In genomic region chr1:90835661-90836344, GRCh38 we compare ENCODE assay signal across 10 cellular contexts.
A peak's percentile ranks its signal among the peaks of the same experiment; 100 is the strongest.
DNase-seq lines count a peak whose midpoint lies in the region; ATAC-seq and TF ChIP-seq lines count a peak whose summit lies in the region.
"Had no signal": no experiment of that assay in that cellular context is flagged by ENCODE, and none has a peak within 500 bp of the region (broad histone marks: within the 10 kb centered on the region; RNA-seq: fewer than 3 reads in every experiment).

No MANE protein-coding gene starts in this region.

- POLR2A ChIA-PET in MCF 10A (lab: Yijun Ruan, JAX), result interaction anchor here (0.8 kb wide), 1 partner anchor 16 kb away, joined by 3 read pairs; no protein-coding TSS in a partner anchor
- POLR2A ChIA-PET in GM10248 (lab: Yijun Ruan, JAX), result no interaction called here

- H3K79me2 ChIP-seq in neural progenitor cell (ENCODE audit: low read depth), result no peaks in the 10 kb centered on the region

- H3K36me3 ChIP-seq in breast epithelium, result no peaks in the 10 kb centered on the region
- H3K36me3 ChIP-seq in left ventricle myocardium inferior, result no peaks in the 10 kb centered on the region
- no peaks in the 10 kb centered on the region for H3K36me3 ChIP-seq in neural progenitor cell
- no peaks in the 10 kb centered on the region for H3K36me3 ChIP-seq in aorta (ENCODE audit: control insufficient read depth in 1 of 2, insufficient read depth in 2 of 2, low read length in 1 of 2)

- H3K4me3 Mint-ChIP-seq in MCF 10A (ENCODE audit: unreplicated experiment) (no peak overlapping the region), neural progenitor cell (no peak overlapping the region)
- H3K4me3 Mint-ChIP-seq: activated CD4-positive, alpha-beta memory T cell treated with anti-CD3 and anti-CD28 coated beads for 36 hours had no signal

- peak overlapping the region; percentile 79 for H3K4me2 ChIP-seq in neural progenitor cell

- no peak overlapping the region for H3K9ac ChIP-seq in neural progenitor cell

- H3K9me3 ChIP-seq in breast epithelium, result no peaks in the 10 kb centered on the region
- no peaks in the 10 kb centered on the region for H3K9me3 ChIP-seq in left ventricle myocardium inferior (replicated peaks)
- no peaks in the 10 kb centered on the region for H3K9me3 ChIP-seq in neural progenitor cell (ENCODE audit: low read depth)
- H3K9me3 ChIP-seq in aorta (ENCODE audit: control insufficient read depth, low read length), result peaks cover 3% of the 10 kb centered on the region

- TF ChIP-seq POLR2A in breast epithelium (IDR thresholded peaks at IDR 0.05) (no peak), erythroblast (IDR thresholded peaks at IDR 0.05; ENCODE audit: low read length) (no peak)

- DNase-seq in breast epithelium (ENCODE audit: low spot score in 2 of 2) (no peak), MCF 10A (ENCODE audit: unreplicated experiment) (no peak), left ventricle myocardium inferior (no peak), neural progenitor cell (ENCODE audit: low spot score) (peak; percentile 62), aorta (peak; percentile 49 to 75), GM10248 (ENCODE audit: extremely low spot score) (no peak), erythroblast (lab: John Stamatoyannopoulos, UW) (no peak), OCI-M1 (lab: John Stamatoyannopoulos, UW) (no peak)
- DNase-seq: NCI-H1092 treated with DMSO at 0.1 percent for 48 hours had no signal

- BruUV-seq in MCF 10A (replicated peaks; lab: Mats Ljungman, UMichigan), result no TSS peak

- H3K4me1 Mint-ChIP-seq in MCF 10A (ENCODE audit: insufficient read depth, unreplicated experiment) (no peaks in the 10 kb centered on the region), neural progenitor cell (peaks cover 56% of the 10 kb centered on the region)

- WGBS in aorta, 2 donors, result 6 to 7% methylated on average over 52 to 59 of the region's 59 CpGs

- no peak for TF ChIP-seq CTCF in breast epithelium (IDR thresholded peaks at IDR 0.05)
- no peak for TF ChIP-seq CTCF in MCF 10A (IDR thresholded peaks at IDR 0.05; ENCODE audit: unreplicated experiment)
- no peak for TF ChIP-seq CTCF in left ventricle myocardium inferior (IDR thresholded peaks at IDR 0.05; ENCODE audit: borderline replicate concordance)
- no peak for TF ChIP-seq CTCF in neural progenitor cell (IDR thresholded peaks at IDR 0.05)
- TF ChIP-seq CTCF in GM10248 (IDR thresholded peaks at IDR 0.05; ENCODE audit: control extremely low read depth, extremely low read depth, low read depth, missing control alignments), result no peak

- H3K4me1 ChIP-seq in breast epithelium (no peaks in the 10 kb centered on the region), left ventricle myocardium inferior (peaks cover 22% of the 10 kb centered on the region), neural progenitor cell (peaks cover 43% of the 10 kb centered on the region), aorta (ENCODE audit: control insufficient read depth in 1 of 2, insufficient read depth in 2 of 2, low read length in 2 of 2) (no peaks in the 10 kb centered on the region)

- intact Hi-C loops in breast epithelium (cut with DNase I; ENCODE audit: low total_unique reads), result no loop called here
- intact Hi-C loops in MCF 10A (cut with micrococcal nuclease), result no loop called here
- intact Hi-C loops in left ventricle myocardium inferior (cut with micrococcal nuclease), result no loop called here
- intact Hi-C loops in aorta (cut with DNase I), result no loop called here

- peaks cover 16% of the 10 kb centered on the region for H3F3A ChIP-seq in neural progenitor cell (ENCODE audit: low read depth)

- ATAC-seq in aorta (ENCODE audit: low FRiP score), result peak; percentile 70

- H3K36me3 Mint-ChIP-seq in MCF 10A (ENCODE audit: insufficient read depth, unreplicated experiment) (no peaks in the 10 kb centered on the region), neural progenitor cell (peaks cover 19% of the 10 kb centered on the region)
- H3K36me3 Mint-ChIP-seq: activated CD4-positive, alpha-beta memory T cell treated with anti-CD3 and anti-CD28 coated beads for 36 hours had no signal

- H3K27me3 Mint-ChIP-seq in MCF 10A (ENCODE audit: insufficient read depth, unreplicated experiment), result peaks cover 36% of the 10 kb centered on the region
- peaks cover 61% of the 10 kb centered on the region for H3K27me3 Mint-ChIP-seq in neural progenitor cell (ENCODE audit: insufficient read depth, low read depth)

- H3K4me3 ChIP-seq in breast epithelium (peak overlapping the region; percentile 37 to 68 (median 45)), left ventricle myocardium inferior (peak overlapping the region; percentile 69), neural progenitor cell (peak overlapping the region; percentile 42), aorta (ENCODE audit: low read length in 2 of 2) (peak overlapping the region; percentile 0 to 19)

- no peak overlapping the region for H3K27ac Mint-ChIP-seq in MCF 10A (ENCODE audit: low read depth, unreplicated experiment)
- no peak overlapping the region for H3K27ac Mint-ChIP-seq in neural progenitor cell
- H3K27ac Mint-ChIP-seq: activated CD4-positive, alpha-beta memory T cell treated with anti-CD3 and anti-CD28 coated beads for 36 hours had no signal

- peaks cover 59% of the 10 kb centered on the region for H4K20me1 ChIP-seq in neural progenitor cell (ENCODE audit: low read depth)

- peak overlapping the region; percentile 58 for H2AFZ ChIP-seq in neural progenitor cell (replicated peaks)

- H3K9me3 Mint-ChIP-seq in MCF 10A (ENCODE audit: unreplicated experiment) (no peaks in the 10 kb centered on the region), neural progenitor cell (peaks cover 10% of the 10 kb centered on the region)
- H3K9me3 Mint-ChIP-seq: activated CD4-positive, alpha-beta memory T cell treated with anti-CD3 and anti-CD28 coated beads for 36 hours had no signal

- CTCF ChIA-PET in MCF 10A (lab: Yijun Ruan, JAX) (no interaction called here), GM10248 (lab: Yijun Ruan, JAX) (interaction anchor here (1.3 kb wide), 1 partner anchor 329 kb away, joined by 4 read pairs; no protein-coding TSS in a partner anchor)

- no peak overlapping the region for H3K27ac ChIP-seq in breast epithelium
- H3K27ac ChIP-seq in left ventricle myocardium inferior (replicated peaks), result no peak overlapping the region
- H3K27ac ChIP-seq in neural progenitor cell, result no peak overlapping the region
- no peak overlapping the region for H3K27ac ChIP-seq in aorta (ENCODE audit: low read depth in 1 of 2, low read length in 2 of 2)

- H3K27me3 ChIP-seq in breast epithelium (peaks cover 0 to 18% of the 10 kb centered on the region in 2 donors), left ventricle myocardium inferior (ENCODE audit: low read depth) (peaks cover 91% of the 10 kb centered on the region), neural progenitor cell (peaks cover 99% of the 10 kb centered on the region), aorta (ENCODE audit: control insufficient read depth in 1 of 2, insufficient read depth in 2 of 2, low read length in 1 of 2) (peaks cover 0 to 6% of the 10 kb centered on the region in 2 donors)

Comparison
In these comparisons a context has a peak if more than half of its experiments do, and no peak if none do; other contexts are left out.
1. DNase-seq: peak in neural progenitor cell (single experiment) and aorta (2 of 2); none in breast epithelium (0 of 2), MCF 10A (single experiment), left ventricle myocardium inferior (single experiment), GM10248 (single experiment), erythroblast (0 of 2) and OCI-M1 (single experiment).
2. H3K4me3 ChIP-seq: peak in every context shown above with its lines; median percentile 69 in left ventricle myocardium inferior; 45 in breast epithelium; 42 in neural progenitor cell; 10 in aorta.